ENCODE assay signal across 1 cellular context in genomic region chr2:170930132-170931109, GRCh38.
TF ChIP-seq lines count a peak whose summit lies in the region.

No MANE protein-coding gene starts in this region.

TF ChIP-seq in K562, 482 proteins besides CTCF, POLR2A, EP300 and RAD21 (continued from another document and continues in another):
- TF ChIP-seq NR0B1 (IDR thresholded peaks at IDR 0.05; ENCODE audit: partially characterized antibody) (no peak), SRF (CRISPR knock-in tag; IDR thresholded peaks at IDR 0.05) (peak in 1 of 2 experiments; percentile 55; a peak in 2 of 4 replicates), MNT (conservative IDR thresholded peaks at IDR 0.05) (peak in 1 of 2 experiments; percentile 59; a peak in 2 of 4 replicates), MEIS2 (IDR thresholded peaks at IDR 0.05; ENCODE audit: partially characterized antibody) (peak; percentile 22), FUS (optimal IDR thresholded peaks at IDR 0.05; ENCODE audit: low read depth, low read length) (no peak), ZBTB34 (CRISPR knock-in tag; IDR thresholded peaks at IDR 0.05) (no peak), ZNF696 (CRISPR knock-in tag; conservative IDR thresholded peaks at IDR 0.05) (no peak), TAL1 (IDR thresholded peaks at IDR 0.05) (no peak), SNIP1 (IDR thresholded peaks at IDR 0.05; ENCODE audit: low read depth) (no peak), POLR3A (IDR thresholded peaks at IDR 0.05; ENCODE audit: borderline replicate concordance, extremely low read depth, insufficient read depth, insufficient read length) (no peak), CBX3 (IDR thresholded peaks at IDR 0.05; ENCODE audit: borderline replicate concordance in 1 of 2, low read length in 2 of 2) (peak in 1 of 2 experiments; percentile 83; a peak in 1 of 3 replicates), PREB (CRISPR knock-in tag; IDR thresholded peaks at IDR 0.05) (no peak), PTTG1 (tag; IDR thresholded peaks at IDR 0.05; ENCODE audit: low read depth) (no peak), PATZ1 (CRISPR knock-in tag; IDR thresholded peaks at IDR 0.05; ENCODE audit: borderline replicate concordance) (no peak), SMAD1 (IDR thresholded peaks at IDR 0.05; ENCODE audit: low read depth, low read length, partially characterized antibody) (no peak), NFIX (CRISPR knock-in tag; IDR thresholded peaks at IDR 0.05; ENCODE audit: low read depth) (no peak), POLR2H (tag; IDR thresholded peaks at IDR 0.05; ENCODE audit: low read depth) (peak; percentile 12; the same call in 1 of the 2 replicates), PCBP2 (IDR thresholded peaks at IDR 0.05; ENCODE audit: low read depth, low read length, poor library complexity, severe bottlenecking) (no peak), THAP12 (CRISPR knock-in tag; IDR thresholded peaks at IDR 0.05) (no peak), BRD9 (IDR thresholded peaks at IDR 0.05; ENCODE audit: low read depth, partially characterized antibody) (no peak), MAZ (CRISPR knock-in tag; conservative IDR thresholded peaks at IDR 0.05 in 1 of 2, IDR thresholded peaks at IDR 0.05 in 1 of 2) (0 out of 4 replicates have a peak, but pooled peaks of 1 of the 2 experiments have one; percentile 15), JUND (IDR thresholded peaks at IDR 0.05; ENCODE audit: borderline replicate concordance, low read depth, low read length) (no peak; the same call in 1 of the 2 replicates), JUND (tag; IDR thresholded peaks at IDR 0.05; ENCODE audit: borderline replicate concordance, low read depth, low read length) (0 out of 3 replicates have a peak, but pooled peaks have one; percentile 24), SFPQ (IDR thresholded peaks at IDR 0.05; ENCODE audit: low read depth, low read length) (no peak), PURB (CRISPR knock-in tag; IDR thresholded peaks at IDR 0.05; ENCODE audit: low read depth) (no peak), PHB (CRISPR knock-in tag; IDR thresholded peaks at IDR 0.05) (no peak), SRSF7 (optimal IDR thresholded peaks at IDR 0.05; ENCODE audit: low read depth, low read length) (no peak), TEAD2 (tag; IDR thresholded peaks at IDR 0.05) (no peak), MXD1 (CRISPR knock-in tag; IDR thresholded peaks at IDR 0.05; ENCODE audit: borderline replicate concordance, poor library complexity, severe bottlenecking) (no peak), RBM39 (optimal IDR thresholded peaks at IDR 0.05; ENCODE audit: low read depth, low read length) (no peak), NFRKB (IDR thresholded peaks at IDR 0.05; ENCODE audit: low read depth) (peak; percentile 59; the same call in 1 of the 2 replicates), ZNF274 (IDR thresholded peaks at IDR 0.05; ENCODE audit: borderline replicate concordance, low read depth, low read length) (no peak), ASH1L (IDR thresholded peaks at IDR 0.05; ENCODE audit: borderline replicate concordance, low read depth, partially characterized antibody) (no peak), HES1 (IDR thresholded peaks at IDR 0.05; ENCODE audit: low read depth) (no peak), ZNF830 (CRISPR knock-in tag; IDR thresholded peaks at IDR 0.05) (no peak), ATF3 (IDR thresholded peaks at IDR 0.05) (no peak), ATF3 (CRISPR knock-in tag; conservative IDR thresholded peaks at IDR 0.05) (no peak; the same call in 1 of the 2 replicates), ZBTB17 (CRISPR knock-in tag; IDR thresholded peaks at IDR 0.05) (no peak), MCM3 (IDR thresholded peaks at IDR 0.05) (no peak), AFF4 (CRISPR knock-in tag; IDR thresholded peaks at IDR 0.05) (no peak; the same call in 1 of the 2 replicates), GTF2A2 (tag; IDR thresholded peaks at IDR 0.05) (no peak), LCOR (CRISPR knock-in tag; IDR thresholded peaks at IDR 0.05) (peak; percentile 97), ZBTB26 (CRISPR knock-in tag; IDR thresholded peaks at IDR 0.05) (no peak)
